ENCODE assay signal across 9 cellular contexts in genomic region chr7:98641646-98642489, GRCh38. TPM values are rescaled to one million over a fixed set of nuclear protein-coding genes. Genes with fewer than 3 reads are reported as not detected.
DNase-seq lines count a peak whose midpoint lies in the region; ATAC-seq and TF ChIP-seq lines count a peak whose summit lies in the region.
"Had no signal": no experiment of that assay in that cellular context is flagged by ENCODE, and none has a peak within 500 bp of the region (broad histone marks: within the 10 kb centered on the region; RNA-seq: fewer than 3 reads in every experiment).

No MANE protein-coding gene starts in this region.

- H3K18ac ChIP-seq in neuronal stem cell (ENCODE audit: low read length), result peak overlapping the region; percentile 15

- H2BK120ac ChIP-seq in neuronal stem cell (ENCODE audit: low read depth, low read length), result no peak overlapping the region

- H2BK12ac ChIP-seq in neuronal stem cell (ENCODE audit: low read length), result no peak overlapping the region

- ATAC-seq in HG02852 (IDR thresholded peaks at IDR 0.05; ENCODE audit: unreplicated experiment) (peak; percentile 74), left lung (no peak)

- H3K9me3 ChIP-seq in neuronal stem cell (replicated peaks in 1 of 2; ENCODE audit: control insufficient read depth in 2 of 2, insufficient read depth in 1 of 2, low read depth in 1 of 2, low read length in 2 of 2) (no peaks in the 10 kb centered on the region), left lung (peaks cover 0 to 14% of the 10 kb centered on the region in 2 donors), hepatocyte (ENCODE audit: low read depth) (no peaks in the 10 kb centered on the region)

- no peak overlapping the region for H3K14ac ChIP-seq in neuronal stem cell (ENCODE audit: low read length)

- H3K4me2 ChIP-seq in neuronal stem cell (ENCODE audit: insufficient read depth, low read length, poor library complexity, severe bottlenecking), result no peak overlapping the region
- H3K4me2 ChIP-seq in hepatocyte, result no peak overlapping the region
- H3K4me2 ChIP-seq: A549 had no signal

- H3K27ac ChIP-seq in neuronal stem cell (replicated peaks; ENCODE audit: low read length), result no peak overlapping the region
- H3K27ac ChIP-seq in left lung, result no peak overlapping the region
- H3K27ac ChIP-seq in hepatocyte, result no peak overlapping the region
- H3K27ac ChIP-seq: A549 had no signal

- H3K23ac ChIP-seq in neuronal stem cell (ENCODE audit: low read depth, low read length, poor library complexity), result no peak overlapping the region

- H3K4me3 ChIP-seq in neuronal stem cell (ENCODE audit: low read length in 2 of 2) (no peak overlapping the region), left lung (no peak overlapping the region), hepatocyte (no peak overlapping the region)
- H3K4me3 ChIP-seq: A549 had no signal

- H3K4me1 ChIP-seq in neuronal stem cell (ENCODE audit: control insufficient read depth in 2 of 2, insufficient read depth in 1 of 2, low read depth in 1 of 2, low read length in 2 of 2), result peaks cover 0 to 7% of the 10 kb centered on the region in 2 donors
- no peaks in the 10 kb centered on the region for H3K4me1 ChIP-seq in left lung
- H3K4me1 ChIP-seq in hepatocyte (ENCODE audit: insufficient read depth), result no peaks in the 10 kb centered on the region
- H3K4me1 ChIP-seq: A549 had no signal

- no peaks in the 10 kb centered on the region for H4K20me1 ChIP-seq in hepatocyte (ENCODE audit: insufficient read depth, poor library complexity, severe bottlenecking)

- H3K36me3 ChIP-seq in neuronal stem cell (replicated peaks in 1 of 2; ENCODE audit: control insufficient read depth in 2 of 2, insufficient read depth in 2 of 2, low read length in 2 of 2), result no peaks in the 10 kb centered on the region
- H3K36me3 ChIP-seq in left lung, result no peaks in the 10 kb centered on the region
- no peaks in the 10 kb centered on the region for H3K36me3 ChIP-seq in hepatocyte (replicated peaks; ENCODE audit: insufficient read depth, low read depth)

- no peak overlapping the region for H2AK5ac ChIP-seq in neuronal stem cell (ENCODE audit: low read depth, low read length)

- no peaks in the 10 kb centered on the region for H3K79me1 ChIP-seq in neuronal stem cell (ENCODE audit: low read depth, low read length)

- H3K9me2 ChIP-seq in hepatocyte (replicated peaks; ENCODE audit: insufficient read depth), result no peaks in the 10 kb centered on the region

- WGBS in neuronal stem cell (ENCODE audit: extremely low coverage in 2 of 2, insufficient read length in 2 of 2, insufficient replicate concordance in 1 of 2), 2 donors, result no CpG with 5 or more reads among the region's 15 CpGs
- WGBS in hepatocyte (ENCODE audit: low lambda C conversion rate, missing lambda C conversion rate), result 77% methylated on average over 14 of the region's 15 CpGs

- no peak overlapping the region for H2BK5ac ChIP-seq in neuronal stem cell (ENCODE audit: low read length)

- H3K79me2 ChIP-seq in hepatocyte, result no peaks in the 10 kb centered on the region

- DNase-seq in NCI-H1417 (lab: John Stamatoyannopoulos, UW), result peak in 2 of 3 experiments; percentile 50 to 73
- DNase-seq in NCI-H1417 treated with DMSO at 0.1 percent for 48 hours (lab: John Stamatoyannopoulos, UW), result no peak
- peak; percentile 48 for DNase-seq in NCI-H1092 (lab: John Stamatoyannopoulos, UW)
- no peak for DNase-seq in neuronal stem cell (ENCODE audit: low spot score)
- no peak for DNase-seq in left lung
- no peak for DNase-seq in hepatocyte (ENCODE audit: low spot score)
- no peak for DNase-seq in activated gamma-delta T cell treated with Interleukin-2 at 50 U/mL for 16 hours

- no peak overlapping the region for H3K9ac ChIP-seq in neuronal stem cell (ENCODE audit: low read depth, low read length, poor library complexity)

- no peak overlapping the region for H4K91ac ChIP-seq in neuronal stem cell (ENCODE audit: low read depth, low read length, poor library complexity)

- H2AFZ ChIP-seq in neuronal stem cell (ENCODE audit: low read length) (no peak overlapping the region), hepatocyte (no peak overlapping the region)

- no peak overlapping the region for H3K4ac ChIP-seq in neuronal stem cell (ENCODE audit: low read length)

- no peak overlapping the region for H2BK15ac ChIP-seq in neuronal stem cell (ENCODE audit: low read length)

- no peak overlapping the region for H4K8ac ChIP-seq in neuronal stem cell (ENCODE audit: low read depth, low read length)

- no peak for TF ChIP-seq CTCF in left lung (IDR thresholded peaks at IDR 0.05)
- no peak for TF ChIP-seq CTCF in hepatocyte (IDR thresholded peaks at IDR 0.05; ENCODE audit: poor library complexity)

- intact Hi-C loops in left lung (cut with DNase I), result no loop called here

- H3K27me3 ChIP-seq in neuronal stem cell (ENCODE audit: control insufficient read depth in 3 of 3, insufficient read depth in 3 of 3, low read depth in 1 of 3, low read length in 3 of 3) (no peaks in the 10 kb centered on the region), left lung (peaks cover 0 to 10% of the 10 kb centered on the region in 2 donors), hepatocyte (no peaks in the 10 kb centered on the region)

RNA-seq across cellular contexts. Expression of gene NPTX2, which starts 24.8 kb away (rescaled TPM):
- polyA plus RNA-seq in neuronal stem cell (2013, experiment 1 of 2), result 9.2 TPM
- polyA plus RNA-seq in neuronal stem cell (2013, experiment 2 of 2), result 8.8 TPM
- total RNA-seq in left lung (1 to 10 TPM; 1.3 TPM), hepatocyte (3.0 TPM in 2 replicates)
- 2.2 and 5.5 TPM in 2 replicates for polyA plus RNA-seq in hepatocyte
- polyA plus RNA-seq: A549 had no signal

Comparison
In these comparisons a context has a peak if more than half of its experiments do, and no peak if none do; other contexts are left out.
1. DNase-seq: peak in NCI-H1417 (2 of 3) and NCI-H1092 (single experiment); none in NCI-H1417 treated with DMSO at 0.1 percent for 48 hours (single experiment), neuronal stem cell (single experiment), left lung (0 of 2), hepatocyte (single experiment) and activated gamma-delta T cell treated with Interleukin-2 at 50 U/mL for 16 hours (single experiment).